ENCODE assay signal across 8 cellular contexts in the genomic region with DNA sequence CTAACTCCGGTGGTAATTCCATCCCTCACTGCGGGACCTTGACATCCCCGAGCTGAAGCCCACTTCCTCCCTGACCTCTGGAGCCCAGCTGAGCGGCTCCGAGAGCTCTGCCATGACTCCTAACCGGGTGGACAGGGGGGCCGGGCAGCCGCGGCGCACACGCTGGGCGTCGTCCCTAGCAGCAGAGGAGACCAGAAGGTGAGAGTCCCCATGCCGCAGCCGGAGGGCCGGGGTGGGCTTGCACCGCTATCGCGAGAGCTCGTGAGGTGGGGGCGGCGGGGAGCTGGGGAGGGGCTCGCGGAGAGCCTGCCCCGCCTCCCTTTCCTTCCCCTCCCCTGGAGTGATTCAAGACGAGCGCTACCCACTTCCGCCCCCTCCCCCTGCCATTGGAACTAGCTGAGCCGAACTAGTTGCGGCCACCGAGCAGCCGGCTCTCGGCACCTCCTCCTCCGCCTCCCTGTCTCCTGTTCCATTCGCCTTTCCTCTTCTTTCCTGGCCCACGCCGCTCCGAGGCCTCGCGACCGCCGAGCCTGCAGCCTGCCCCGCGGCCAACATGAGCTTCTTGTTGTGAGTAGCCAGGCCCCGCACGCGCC. TPM values are rescaled to one million over a fixed set of nuclear protein-coding genes. Genes with fewer than 3 reads are reported as not detected.
A peak's percentile ranks its signal among the peaks of the same experiment; 100 is the strongest.
DNase-seq lines count a peak whose midpoint lies in the region; ATAC-seq and TF ChIP-seq lines count a peak whose summit lies in the region.

A gene (plus strand): TSS at position 386 of the 593 bp plus-strand sequence. CDS start 168 bp downstream, at position 554.

- peaks cover 12% of the 10 kb centered on the region for H3K36me3 ChIP-seq in ES-I3 (ENCODE audit: insufficient read depth, low read length)
- peaks cover 7% of the 10 kb centered on the region; the same call in 1 of the 2 replicates for H3K36me3 ChIP-seq in GM23338 (ENCODE audit: insufficient read depth)
- H3K36me3 ChIP-seq in neuronal stem cell (replicated peaks in 1 of 2; ENCODE audit: control insufficient read depth in 2 of 2, insufficient read depth in 2 of 2, low read length in 2 of 2): peaks cover 13 to 26% of the 10 kb centered on the region in 2 donors

- H3K4ac ChIP-seq in neuronal stem cell (ENCODE audit: low read length): no peak within 1 kb of the TSS

- peak within 1 kb of the TSS; percentile 45 for H3K23ac ChIP-seq in neuronal stem cell (ENCODE audit: low read depth, low read length, poor library complexity)

- peak; percentile 88 for ATAC-seq in GM23338

- no peak within 1 kb of the TSS for H4K8ac ChIP-seq in neuronal stem cell (ENCODE audit: low read depth, low read length)

- DNase-seq in GM23338 (ENCODE audit: low spot score) (peak; percentile 97), LNCaP clone FGC (ENCODE audit: low read depth) (peak; percentile 59), SIG-M5 treated with dmso at 0.1 percent for 504 hours (lab: John Stamatoyannopoulos, UW; ENCODE audit: unreplicated experiment) (peak; percentile 66), foreskin melanocyte (peak; percentile 80), neuronal stem cell (ENCODE audit: low spot score) (peak; percentile 88)
- DNase-seq in activated gamma-delta T cell treated with anti-CD3 and anti-CD28 coated beads, Interleukin-2, amount 50 U/mL, for 16 hours (ENCODE audit: low read depth): peak; percentile 80

- peak within 1 kb of the TSS; percentile 88 for H3K27ac ChIP-seq in GM23338 (ENCODE audit: low read depth)
- peak within 1 kb of the TSS; percentile 85 for H3K27ac ChIP-seq in neuronal stem cell (replicated peaks; ENCODE audit: low read length)

- H3K27me3 ChIP-seq in GM23338 (ENCODE audit: insufficient read depth) (no peaks in the 10 kb centered on the region), neuronal stem cell (ENCODE audit: control insufficient read depth in 3 of 3, insufficient read depth in 3 of 3, low read depth in 1 of 3, low read length in 3 of 3) (no peaks in the 10 kb centered on the region)

- H3K27me3 Mint-ChIP-seq in GM23338 (ENCODE audit: insufficient read depth, low read depth, poor library complexity): peaks cover 3% of the 10 kb centered on the region

- no peaks in the 10 kb centered on the region for H3F3A ChIP-seq in GM23338 (replicated peaks; ENCODE audit: low read depth)

- no peak within 1 kb of the TSS for H4K91ac ChIP-seq in neuronal stem cell (ENCODE audit: low read depth, low read length, poor library complexity)

- H2AK5ac ChIP-seq in neuronal stem cell (ENCODE audit: low read depth, low read length): peak within 1 kb of the TSS; percentile 72

- H3K9ac ChIP-seq in ES-I3 (ENCODE audit: low read depth, low read length): peak within 1 kb of the TSS; percentile 62
- H3K9ac ChIP-seq in neuronal stem cell (ENCODE audit: low read depth, low read length, poor library complexity): peak within 1 kb of the TSS; percentile 95

- H3K14ac ChIP-seq in neuronal stem cell (ENCODE audit: low read length): peak within 1 kb of the TSS; percentile 96

- no peaks in the 10 kb centered on the region for H3K9me2 ChIP-seq in GM23338 (ENCODE audit: insufficient read depth)

- H3K4me1 ChIP-seq in ES-I3 (ENCODE audit: insufficient read depth, low read length) (no peaks in the 10 kb centered on the region), GM23338 (ENCODE audit: insufficient read depth) (peaks cover 7% of the 10 kb centered on the region), neuronal stem cell (ENCODE audit: control insufficient read depth in 2 of 2, insufficient read depth in 1 of 2, low read depth in 1 of 2, low read length in 2 of 2) (peaks cover 1% of the 10 kb centered on the region in 2 donors)

- peaks cover 23% of the 10 kb centered on the region for H3K36me3 Mint-ChIP-seq in GM23338 (ENCODE audit: low read depth)

- no CpG with 5 or more reads among the region's 47 CpGs for WGBS in neuronal stem cell (ENCODE audit: extremely low coverage in 2 of 2, insufficient read length in 2 of 2, insufficient replicate concordance in 1 of 2), 2 donors

- peak within 1 kb of the TSS; percentile 94 for H2AFZ ChIP-seq in GM23338
- H2AFZ ChIP-seq in neuronal stem cell (ENCODE audit: low read length): peak within 1 kb of the TSS; percentile 91

- H2BK12ac ChIP-seq in neuronal stem cell (ENCODE audit: low read length): no peak within 1 kb of the TSS

- H3K4me3 Mint-ChIP-seq in GM23338: peak within 1 kb of the TSS; percentile 98

- peak within 1 kb of the TSS; percentile 88 for H2BK5ac ChIP-seq in neuronal stem cell (ENCODE audit: low read length)

- H3K9me3 ChIP-seq in ES-I3 (ENCODE audit: control insufficient read depth, insufficient read depth, low read length) (no peaks in the 10 kb centered on the region), neuronal stem cell (replicated peaks in 1 of 2; ENCODE audit: control insufficient read depth in 2 of 2, insufficient read depth in 1 of 2, low read depth in 1 of 2, low read length in 2 of 2) (peaks cover 0 to 20% of the 10 kb centered on the region in 2 donors)

- peak within 1 kb of the TSS; percentile 93 for H3K27ac Mint-ChIP-seq in GM23338

- H3K4me2 ChIP-seq in GM23338 (peak within 1 kb of the TSS; percentile 91), neuronal stem cell (ENCODE audit: insufficient read depth, low read length, poor library complexity, severe bottlenecking) (peak within 1 kb of the TSS; percentile 82)

- H3K18ac ChIP-seq in neuronal stem cell (ENCODE audit: low read length): peak within 1 kb of the TSS; percentile 100

- H3K4me3 ChIP-seq in GM23338: peak within 1 kb of the TSS; percentile 94
- peak within 1 kb of the TSS; percentile 63 for H3K4me3 ChIP-seq in LNCaP clone FGC (ENCODE audit: low read depth, low read length)
- H3K4me3 ChIP-seq in neuronal stem cell (ENCODE audit: low read length in 2 of 2): peak within 1 kb of the TSS; percentile 74 to 97

- H3K79me1 ChIP-seq in neuronal stem cell (ENCODE audit: low read depth, low read length): peaks cover 2% of the 10 kb centered on the region

- peak within 1 kb of the TSS; percentile 77 for H2BK15ac ChIP-seq in neuronal stem cell (ENCODE audit: low read length)

- H3K9me3 Mint-ChIP-seq in GM23338: no peaks in the 10 kb centered on the region; the same call in 1 of the 3 replicates

- TF ChIP-seq CTCF in GM23338 (conservative IDR thresholded peaks at IDR 0.05; ENCODE audit: low read depth in 2 of 2) (peak; percentile 20 to 37; a peak in 2 of 4 replicates), LNCaP clone FGC (IDR thresholded peaks at IDR 0.05; ENCODE audit: control insufficient read depth, extremely low read depth, insufficient read depth) (peak; percentile 36), subcutaneous adipose tissue (IDR thresholded peaks at IDR 0.05; ENCODE audit: low read depth) (no peak)

- peaks cover 10% of the 10 kb centered on the region; the same call in 2 of the 3 replicates for H3K4me1 Mint-ChIP-seq in GM23338

- H2BK120ac ChIP-seq in neuronal stem cell (ENCODE audit: low read depth, low read length): no peak within 1 kb of the TSS

- H3K79me2 ChIP-seq in GM23338 (replicated peaks; ENCODE audit: insufficient read depth): peaks cover 45% of the 10 kb centered on the region

- H4K20me1 ChIP-seq in GM23338 (replicated peaks; ENCODE audit: insufficient read depth): peaks cover 5% of the 10 kb centered on the region; the same call in 1 of the 2 replicates

TF ChIP-seq in GM23338, 12 proteins besides CTCF, POLR2A, EP300 and RAD21 (continues in another document):
- TF ChIP-seq, protein P1, sequence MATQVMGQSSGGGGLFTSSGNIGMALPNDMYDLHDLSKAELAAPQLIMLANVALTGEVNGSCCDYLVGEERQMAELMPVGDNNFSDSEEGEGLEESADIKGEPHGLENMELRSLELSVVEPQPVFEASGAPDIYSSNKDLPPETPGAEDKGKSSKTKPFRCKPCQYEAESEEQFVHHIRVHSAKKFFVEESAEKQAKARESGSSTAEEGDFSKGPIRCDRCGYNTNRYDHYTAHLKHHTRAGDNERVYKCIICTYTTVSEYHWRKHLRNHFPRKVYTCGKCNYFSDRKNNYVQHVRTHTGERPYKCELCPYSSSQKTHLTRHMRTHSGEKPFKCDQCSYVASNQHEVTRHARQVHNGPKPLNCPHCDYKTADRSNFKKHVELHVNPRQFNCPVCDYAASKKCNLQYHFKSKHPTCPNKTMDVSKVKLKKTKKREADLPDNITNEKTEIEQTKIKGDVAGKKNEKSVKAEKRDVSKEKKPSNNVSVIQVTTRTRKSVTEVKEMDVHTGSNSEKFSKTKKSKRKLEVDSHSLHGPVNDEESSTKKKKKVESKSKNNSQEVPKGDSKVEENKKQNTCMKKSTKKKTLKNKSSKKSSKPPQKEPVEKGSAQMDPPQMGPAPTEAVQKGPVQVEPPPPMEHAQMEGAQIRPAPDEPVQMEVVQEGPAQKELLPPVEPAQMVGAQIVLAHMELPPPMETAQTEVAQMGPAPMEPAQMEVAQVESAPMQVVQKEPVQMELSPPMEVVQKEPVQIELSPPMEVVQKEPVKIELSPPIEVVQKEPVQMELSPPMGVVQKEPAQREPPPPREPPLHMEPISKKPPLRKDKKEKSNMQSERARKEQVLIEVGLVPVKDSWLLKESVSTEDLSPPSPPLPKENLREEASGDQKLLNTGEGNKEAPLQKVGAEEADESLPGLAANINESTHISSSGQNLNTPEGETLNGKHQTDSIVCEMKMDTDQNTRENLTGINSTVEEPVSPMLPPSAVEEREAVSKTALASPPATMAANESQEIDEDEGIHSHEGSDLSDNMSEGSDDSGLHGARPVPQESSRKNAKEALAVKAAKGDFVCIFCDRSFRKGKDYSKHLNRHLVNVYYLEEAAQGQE (IDR thresholded peaks at IDR 0.05; ENCODE audit: unreplicated experiment): no peak
- TF ChIP-seq ZNF331 (CRISPR knock-in tag; IDR thresholded peaks at IDR 0.05; ENCODE audit: low read depth) (no peak), JUNB (IDR thresholded peaks at IDR 0.05; ENCODE audit: unreplicated experiment) (no peak), STAT1 (IDR thresholded peaks at IDR 0.05; ENCODE audit: unreplicated experiment) (no peak), ZNF114 (CRISPR knock-in tag; IDR thresholded peaks at IDR 0.05) (0 out of 2 replicates have a peak, but pooled peaks have one; percentile 61)

RNA-seq across cellular contexts. Expression of the gene that starts here (rescaled TPM):
- 30.2 and 40.4 TPM in 2 replicates for total RNA-seq in GM23338 (2014; rRNA removed; shearing (Covaris generic))
- 7.3 and 7.9 TPM in 2 replicates for polyA plus RNA-seq in GM23338 (2016; fragmentation: Nextera tagmentation; extraction: Ambion mirVana)
- 15.8 TPM for polyA plus RNA-seq in neuronal stem cell (2013, experiment 1 of 2)
- polyA plus RNA-seq in neuronal stem cell (2013, experiment 2 of 2): 17.0 TPM
- 10 to 100 TPM; 10.9 to 23.6 (median 18.8) TPM for total RNA-seq in subcutaneous adipose tissue

Comparison
In these comparisons a context has a peak if more than half of its experiments do, and no peak if none do; other contexts are left out.
1. Peak in every context shown above with its lines: DNase-seq, ATAC-seq, H3K4me3 ChIP-seq and H3K27ac ChIP-seq.